15 cellular contexts compared by ENCODE assay signal in the genomic region with DNA sequence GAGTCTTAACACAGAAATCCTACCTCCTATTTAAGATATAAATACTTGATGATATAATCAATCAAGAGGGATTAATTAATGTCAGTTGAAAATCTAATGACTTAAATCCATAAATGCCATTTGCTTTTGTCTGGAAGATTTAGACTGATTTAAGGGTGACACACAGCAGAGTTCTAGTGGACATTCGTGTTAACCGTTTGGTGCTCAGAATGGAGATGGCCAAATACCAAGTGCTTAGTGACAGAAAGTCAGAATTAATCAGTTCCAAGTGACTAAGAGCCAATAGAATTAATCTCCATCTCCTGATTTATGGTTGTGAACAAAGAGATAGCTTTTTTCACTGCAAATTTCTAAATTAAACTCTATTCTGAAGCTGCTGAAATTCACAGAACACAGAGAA. TPM values are rescaled to one million over a fixed set of nuclear protein-coding genes. Genes with fewer than 3 reads are reported as not detected.
DNase-seq lines count a peak whose midpoint lies in the region; ATAC-seq and TF ChIP-seq lines count a peak whose summit lies in the region.
"Had no signal": no experiment of that assay in that cellular context is flagged by ENCODE, and none has a peak within 500 bp of the region (broad histone marks: within the 10 kb centered on the region; RNA-seq: fewer than 3 reads in every experiment).

No MANE protein-coding gene starts in this region.

- no peak overlapping the region for H3K9ac ChIP-seq in IMR-90 (ENCODE audit: low read depth, low read length)
- H3K9ac ChIP-seq in mesenchymal stem cell (ENCODE audit: low read length): no peak overlapping the region

- no peak overlapping the region for H2BK5ac ChIP-seq in IMR-90 (ENCODE audit: low read depth, low read length, poor library complexity, severe bottlenecking)
- no peak overlapping the region for H2BK5ac ChIP-seq in mesenchymal stem cell (ENCODE audit: low read depth, low read length, poor library complexity, severe bottlenecking)

- H3K27ac Mint-ChIP-seq in CD4-positive, alpha-beta T cell: no peak overlapping the region
- H3K27ac Mint-ChIP-seq: HFFc6 had no signal

- H4K8ac ChIP-seq in IMR-90 (ENCODE audit: low read depth in 2 of 2, low read length in 2 of 2): no peak overlapping the region
- H4K8ac ChIP-seq in mesenchymal stem cell (ENCODE audit: low read length): no peak overlapping the region

- H3K79me1 ChIP-seq in IMR-90 (ENCODE audit: low read depth in 1 of 2, low read length in 2 of 2): no peaks in the 10 kb centered on the region
- H3K79me1 ChIP-seq in mesenchymal stem cell (replicated peaks; ENCODE audit: low read length, poor library complexity, severe bottlenecking): no peaks in the 10 kb centered on the region

- no peak overlapping the region for H2BK15ac ChIP-seq in IMR-90 (ENCODE audit: low read depth, low read length)
- no peak overlapping the region for H2BK15ac ChIP-seq in mesenchymal stem cell (ENCODE audit: low read depth, poor library complexity, severe bottlenecking)

- H4K20me1 ChIP-seq in IMR-90 (ENCODE audit: insufficient read depth, low read length): no peaks in the 10 kb centered on the region

- no peak overlapping the region for H3K23ac ChIP-seq in IMR-90 (ENCODE audit: low read depth, low read length)
- no peak overlapping the region for H3K23ac ChIP-seq in mesenchymal stem cell (ENCODE audit: low read length in 2 of 2)

- H3K4me1 ChIP-seq in IMR-90 (ENCODE audit: control insufficient read depth, insufficient read depth, low read length) (no peaks in the 10 kb centered on the region), mesenchymal stem cell (ENCODE audit: control insufficient read depth, insufficient read depth, low read depth, low read length) (no peaks in the 10 kb centered on the region)

- H3K18ac ChIP-seq in IMR-90 (ENCODE audit: low read depth, low read length) (no peak overlapping the region), mesenchymal stem cell (ENCODE audit: low read depth in 1 of 2, low read length in 2 of 2) (no peak overlapping the region)

- no peak overlapping the region for H3K27ac ChIP-seq in IMR-90 (ENCODE audit: insufficient read depth, low read length)
- H3K27ac ChIP-seq in WERI-Rb-1: no peak overlapping the region
- H3K27ac ChIP-seq in mesenchymal stem cell (ENCODE audit: low read length, poor library complexity, severe bottlenecking): no peak overlapping the region
- H3K27ac ChIP-seq in CD4-positive, alpha-beta T cell (ENCODE audit: low read depth, low read length): no peak overlapping the region
- H3K27ac ChIP-seq: C4-2B had no signal

- H3K27me3 Mint-ChIP-seq in CD4-positive, alpha-beta T cell: no peaks in the 10 kb centered on the region
- H3K27me3 Mint-ChIP-seq: CD4-positive, alpha-beta memory T cell had no signal

- H3K9me3 ChIP-seq in IMR-90 (ENCODE audit: control insufficient read depth, insufficient read depth, low read length) (peaks cover 4% of the 10 kb centered on the region; the same call in 1 of the 2 replicates), WERI-Rb-1 (ENCODE audit: severe bottlenecking) (no peaks in the 10 kb centered on the region), mesenchymal stem cell (ENCODE audit: control insufficient read depth, low read length) (peaks cover 13% of the 10 kb centered on the region)
- peaks cover 13% of the 10 kb centered on the region for H3K9me3 ChIP-seq in CD4-positive, alpha-beta T cell (ENCODE audit: control insufficient read depth, low read length)

- intact Hi-C loops in IMR-90 (cut with micrococcal nuclease): no loop called here
- intact Hi-C loops in CD4-positive, alpha-beta T cell (cut with DNase I, micrococcal nuclease): loop anchor here in 1 of 2 experiments (5.0 kb wide), 1 partner anchor 69 kb away; no protein-coding TSS in a partner anchor

- H2AFZ ChIP-seq in IMR-90 (replicated peaks; ENCODE audit: low read length, poor library complexity) (no peak overlapping the region), mesenchymal stem cell (ENCODE audit: low read depth, low read length) (no peak overlapping the region)

- no peaks in the 10 kb centered on the region for H3K27me3 ChIP-seq in IMR-90 (ENCODE audit: control insufficient read depth, insufficient read depth, low read length)
- no peaks in the 10 kb centered on the region for H3K27me3 ChIP-seq in WERI-Rb-1 (ENCODE audit: insufficient read depth, low read depth, severe bottlenecking)
- H3K27me3 ChIP-seq in mesenchymal stem cell (ENCODE audit: control insufficient read depth in 1 of 2, insufficient read depth in 1 of 2, low read length in 2 of 2): no peaks in the 10 kb centered on the region
- H3K27me3 ChIP-seq in CD4-positive, alpha-beta T cell (ENCODE audit: control insufficient read depth, insufficient read depth, low read length): no peaks in the 10 kb centered on the region

- TF ChIP-seq RAD21 in IMR-90 (IDR thresholded peaks at IDR 0.05; ENCODE audit: low read length): no peak

- H3K9me3 Mint-ChIP-seq in CD4-positive, alpha-beta T cell: peaks cover 12% of the 10 kb centered on the region

- TF ChIP-seq POLR2A in IMR-90 (IDR thresholded peaks at IDR 0.05; ENCODE audit: low read depth, low read length): peak; percentile 29; the same call in 1 of the 2 replicates

- CTCF ChIA-PET in IMR-90 (lab: Yijun Ruan, JAX): no interaction called here
- CTCF ChIA-PET in CD4-positive, alpha-beta T cell (lab: Charles Lee): no interaction called here

- H3K14ac ChIP-seq in IMR-90 (replicated peaks; ENCODE audit: low read depth, low read length): no peak overlapping the region
- H3K14ac ChIP-seq in mesenchymal stem cell (ENCODE audit: low read length in 2 of 2): no peak overlapping the region

- no peak overlapping the region for H3K4me3 Mint-ChIP-seq in CD4-positive, alpha-beta T cell
- H3K4me3 Mint-ChIP-seq: CD4-positive, alpha-beta memory T cell; HFFc6 had no signal

- H3K4ac ChIP-seq in IMR-90 (ENCODE audit: low read depth, low read length) (no peak overlapping the region), mesenchymal stem cell (ENCODE audit: low read depth in 1 of 2, low read length in 2 of 2) (no peak overlapping the region)

- H3K4me3 ChIP-seq in IMR-90 (ENCODE audit: insufficient read depth, low read depth, low read length) (no peak overlapping the region), WERI-Rb-1 (ENCODE audit: low read depth, low read length) (no peak overlapping the region), mesenchymal stem cell (ENCODE audit: insufficient read depth in 1 of 2, low read depth in 1 of 2, low read length in 2 of 2) (no peak overlapping the region)

- H3K56ac ChIP-seq in IMR-90 (ENCODE audit: extremely low read depth, insufficient read depth, low read length): no peak overlapping the region

- H2AK5ac ChIP-seq in IMR-90 (ENCODE audit: low read depth, low read length) (no peak overlapping the region), mesenchymal stem cell (ENCODE audit: low read length, severe bottlenecking) (no peak overlapping the region)

- H3K36me3 Mint-ChIP-seq in CD4-positive, alpha-beta T cell (ENCODE audit: low read depth): peaks cover 63% of the 10 kb centered on the region

- H2BK20ac ChIP-seq in IMR-90 (ENCODE audit: low read depth, low read length): no peak overlapping the region

- POLR2A ChIA-PET in IMR-90 (lab: Charles Lee; ENCODE audit: unreplicated experiment): no interaction called here
- POLR2A ChIA-PET in CD4-positive, alpha-beta T cell (lab: Charles Lee): no interaction called here

- H4K5ac ChIP-seq in IMR-90 (ENCODE audit: low read depth, low read length): no peak overlapping the region

- in situ Hi-C loops in IMR-90 (cut with MboI; ENCODE audit: low sequenced_read_pairs): no loop called here

- H3K36me3 ChIP-seq in IMR-90 (ENCODE audit: control insufficient read depth, insufficient read depth, low read length): peaks cover 21% of the 10 kb centered on the region
- peaks cover 20% of the 10 kb centered on the region for H3K36me3 ChIP-seq in WERI-Rb-1
- H3K36me3 ChIP-seq in mesenchymal stem cell (ENCODE audit: control insufficient read depth in 1 of 2, insufficient read depth in 2 of 2, low read depth in 1 of 2, low read length in 2 of 2): peaks cover 0 to 63% of the 10 kb centered on the region in 2 experiments

- no peak overlapping the region for H2BK12ac ChIP-seq in mesenchymal stem cell (ENCODE audit: low read length in 2 of 2)

- dilution Hi-C loops in IMR-90 (cut with HindIII; ENCODE audit: low sequenced_read_pairs, unreplicated experiment): no loop called here

- DNase-seq in IMR-90 (no peak), WERI-Rb-1 (peak; percentile 10), mesenchymal stem cell (peak; percentile 30), NCI-H1105 treated with DMSO at 0.1 percent for 48 hours (lab: John Stamatoyannopoulos, UW) (no peak)
- no peak for DNase-seq in activated T-cell treated with anti-CD3 and anti-CD28 coated beads, Interleukin-2, amount 50 U/mL, for 1 hour
- DNase-seq in CD4-positive, alpha-beta T cell: no peak
- DNase-seq: AML-193; CD4-positive, alpha-beta memory T cell; DMS79 treated with DMSO at 0.1 percent for 48 hours; GF-D8; GOT3; H7; HFFc6 had no signal

- no peak overlapping the region for H2BK120ac ChIP-seq in IMR-90 (ENCODE audit: low read depth, low read length)
- H2BK120ac ChIP-seq in mesenchymal stem cell (ENCODE audit: low read depth, low read length): no peak overlapping the region

- H3K4me1 Mint-ChIP-seq in CD4-positive, alpha-beta T cell (ENCODE audit: low read depth): no peaks in the 10 kb centered on the region
- H3K4me1 Mint-ChIP-seq: CD4-positive, alpha-beta memory T cell had no signal

- no CpG with 5 or more reads among the region's 2 CpGs for WGBS in IMR-90 (ENCODE audit: extremely low coverage in 2 of 2, insufficient read length in 1 of 2), 2 experiments
- WGBS in mesenchymal stem cell: 95% methylated on average over 2 of the region's 2 CpGs

- H3K4me2 ChIP-seq in IMR-90 (ENCODE audit: low read depth, low read length) (no peak overlapping the region), mesenchymal stem cell (ENCODE audit: low read length, poor library complexity, severe bottlenecking) (no peak overlapping the region)

- no peak overlapping the region for H2AK9ac ChIP-seq in IMR-90 (replicated peaks; ENCODE audit: low read depth, low read length, poor library complexity)

- TF ChIP-seq CTCF in IMR-90 (conservative IDR thresholded peaks at IDR 0.05; ENCODE audit: low read depth, low read length) (no peak), WERI-Rb-1 (IDR thresholded peaks at IDR 0.05; ENCODE audit: low read depth, low read length) (no peak)
- TF ChIP-seq CTCF in CD4-positive, alpha-beta T cell (IDR thresholded peaks at IDR 0.05): no peak

- no peak for ATAC-seq in IMR-90 (ENCODE audit: low read depth)
- no peak for ATAC-seq in CD4-positive, alpha-beta T cell (ENCODE audit: poor library complexity)
- ATAC-seq: HCT116 had no signal

- H4K91ac ChIP-seq in IMR-90 (ENCODE audit: insufficient read depth, low read depth, low read length) (no peak overlapping the region), mesenchymal stem cell (ENCODE audit: low read length) (no peak overlapping the region)

- BruUV-seq in IMR-90 (replicated peaks; lab: Mats Ljungman, UMichigan): no TSS peak

- no peaks in the 10 kb centered on the region for H3K9me1 ChIP-seq in IMR-90 (ENCODE audit: insufficient read depth, low read length)

RNA-seq across cellular contexts. Expression of gene NAMPT, which starts 36.2 kb away (rescaled TPM):
- 31.7 and 45.3 TPM in 2 replicates for total RNA-seq in IMR-90 (2012; rRNA removed)
- polyA plus RNA-seq in IMR-90 (2012; rRNA removed): 10.4 and 13.3 TPM in 2 replicates
- polyA plus RNA-seq in IMR-90 (2012; cell fraction: cytosol; rRNA removed): 1.8 and 18.5 TPM in 2 replicates
- 1.7 and 34.1 TPM in 2 replicates for polyA plus RNA-seq in IMR-90 (2012; cell fraction: nucleus; rRNA removed; ENCODE audit: low replicate concordance)
- 61.9 TPM for polyA plus RNA-seq in mesenchymal stem cell (2013, experiment 1 of 2)
- polyA plus RNA-seq in mesenchymal stem cell (2013, experiment 2 of 2): 63.3 TPM
- total RNA-seq in CD4-positive, alpha-beta T cell: 100 to 1,000 TPM; 154 to 159 TPM

Comparison
In these comparisons a context has a peak if more than half of its experiments do, and no peak if none do; other contexts are left out.
1. DNase-seq: peak in WERI-Rb-1 (single experiment) and mesenchymal stem cell (single experiment); none in IMR-90 (single experiment), activated T-cell treated with anti-CD3 and anti-CD28 coated beads, Interleukin-2, amount 50 U/mL, for 1 hour (single experiment), CD4-positive, alpha-beta T cell (0 of 10) and NCI-H1105 treated with DMSO at 0.1 percent for 48 hours (single experiment).